Comparison of ENCODE assay signal across 26 cellular contexts in genomic region chr11:7486731-7487130, GRCh38. TPM values are rescaled to one million over a fixed set of nuclear protein-coding genes. Genes with fewer than 3 reads are reported as not detected.
DNase-seq lines count a peak whose midpoint lies in the region; ATAC-seq and TF ChIP-seq lines count a peak whose summit lies in the region.
"Had no signal": no experiment of that assay in that cellular context is flagged by ENCODE, and none has a peak within 500 bp of the region (broad histone marks: within the 10 kb centered on the region; RNA-seq: fewer than 3 reads in every experiment).

No MANE protein-coding gene starts in this region.

- H3K27me3 ChIP-seq in mesenchymal stem cell (ENCODE audit: control insufficient read depth in 1 of 2, insufficient read depth in 1 of 2, low read length in 2 of 2), result no peaks in the 10 kb centered on the region
- H3K27me3 ChIP-seq in testis, result no peaks in the 10 kb centered on the region
- 0 out of 2 replicates have a peak, but pooled peaks cover 3% of the 10 kb centered on the region for H3K27me3 ChIP-seq in SJCRH30
- H3K27me3 ChIP-seq: colonic mucosa had no signal

- no peak overlapping the region for H3K4ac ChIP-seq in mesenchymal stem cell (ENCODE audit: low read depth in 1 of 2, low read length in 2 of 2)

- H3K9me3 ChIP-seq in mesenchymal stem cell (ENCODE audit: control insufficient read depth, low read length), result no peaks in the 10 kb centered on the region
- no peaks in the 10 kb centered on the region for H3K9me3 ChIP-seq in testis
- no peaks in the 10 kb centered on the region for H3K9me3 ChIP-seq in SJCRH30 (replicated peaks)
- H3K9me3 ChIP-seq: colonic mucosa, prostate gland had no signal

- H3K27ac ChIP-seq in mesenchymal stem cell (ENCODE audit: low read length, poor library complexity, severe bottlenecking) (no peak overlapping the region), testis (no peak overlapping the region), SJCRH30 (no peak overlapping the region)
- H3K27ac ChIP-seq: colonic mucosa, prostate gland, VCaP had no signal

- no peak overlapping the region for H2AFZ ChIP-seq in mesenchymal stem cell (ENCODE audit: low read depth, low read length)

- H2BK120ac ChIP-seq in mesenchymal stem cell (ENCODE audit: low read depth, low read length), result no peak overlapping the region

- H3K4me2 ChIP-seq in mesenchymal stem cell (ENCODE audit: low read length, poor library complexity, severe bottlenecking), result no peak overlapping the region

- no peak overlapping the region for H2BK12ac ChIP-seq in mesenchymal stem cell (ENCODE audit: low read length in 2 of 2)

- peaks cover 0 to 23% of the 10 kb centered on the region in 2 experiments for H3K36me3 ChIP-seq in mesenchymal stem cell (ENCODE audit: control insufficient read depth in 1 of 2, insufficient read depth in 2 of 2, low read depth in 1 of 2, low read length in 2 of 2)
- H3K36me3 ChIP-seq in testis (ENCODE audit: low read depth, missing control alignments), result no peaks in the 10 kb centered on the region
- no peaks in the 10 kb centered on the region for H3K36me3 ChIP-seq in SJCRH30
- H3K36me3 ChIP-seq: colonic mucosa, prostate gland had no signal

- TF ChIP-seq POLR2A in testis (IDR thresholded peaks at IDR 0.05), result no peak

- H3K4me3 ChIP-seq in mesenchymal stem cell (ENCODE audit: insufficient read depth in 1 of 2, low read depth in 1 of 2, low read length in 2 of 2) (peak overlapping the region in 1 of 2 experiments; percentile 88), testis (no peak overlapping the region), SJCRH30 (no peak overlapping the region)
- H3K4me3 ChIP-seq: colonic mucosa, lung had no signal

- peak overlapping the region; percentile 87 for H3K9ac ChIP-seq in mesenchymal stem cell (ENCODE audit: low read length)

- no peak overlapping the region for H3K18ac ChIP-seq in mesenchymal stem cell (ENCODE audit: low read depth in 1 of 2, low read length in 2 of 2)

- TF ChIP-seq CTCF in testis (IDR thresholded peaks at IDR 0.05), result no peak

- ATAC-seq in HG03159 (IDR thresholded peaks at IDR 0.05; ENCODE audit: unreplicated experiment), result no peak
- ATAC-seq: naive thymus-derived CD8-positive, alpha-beta T cell; stimulated activated effector memory CD8-positive, alpha-beta T cell treated with anti-CD3 and anti-CD28 coated beads, Interleukin-12 subunit alpha, Interleukin-12 subunit beta, amount 100 ng/mL, for 72 hours had no signal

- 80% methylated on average over 6 of the region's 6 CpGs for WGBS in mesenchymal stem cell
- WGBS in testis, 2 donors, result 51 to 59% methylated on average over 6 of the region's 6 CpGs

- H3K4me1 ChIP-seq in mesenchymal stem cell (ENCODE audit: control insufficient read depth, insufficient read depth, low read depth, low read length) (no peaks in the 10 kb centered on the region), testis (peaks cover 3% of the 10 kb centered on the region), SJCRH30 (no peaks in the 10 kb centered on the region)
- H3K4me1 ChIP-seq: colonic mucosa had no signal

- no peak overlapping the region for H3K23ac ChIP-seq in mesenchymal stem cell (ENCODE audit: low read length in 2 of 2)

- intact Hi-C loops in testis (cut with DNase I; ENCODE audit: low total_unique reads), result no loop called here

- no peak overlapping the region for H3K14ac ChIP-seq in mesenchymal stem cell (ENCODE audit: low read length in 2 of 2)

- H2AK5ac ChIP-seq in mesenchymal stem cell (ENCODE audit: low read length, severe bottlenecking), result no peak overlapping the region

- no peak overlapping the region for H4K8ac ChIP-seq in mesenchymal stem cell (ENCODE audit: low read length)

- no peak overlapping the region for H4K91ac ChIP-seq in mesenchymal stem cell (ENCODE audit: low read length)

- no peak overlapping the region for H2BK5ac ChIP-seq in mesenchymal stem cell (ENCODE audit: low read depth, low read length, poor library complexity, severe bottlenecking)

- H2BK15ac ChIP-seq in mesenchymal stem cell (ENCODE audit: low read depth, poor library complexity, severe bottlenecking), result no peak overlapping the region

- H3K79me1 ChIP-seq in mesenchymal stem cell (replicated peaks; ENCODE audit: low read length, poor library complexity, severe bottlenecking), result no peaks in the 10 kb centered on the region

- peak; percentile 24 for DNase-seq in GM03348 (ENCODE audit: low spot score)
- DNase-seq in fibroblast of gingiva (ENCODE audit: low read depth), result peak; percentile 37
- DNase-seq in mesenchymal stem cell, result no peak
- peak; percentile 33 for DNase-seq in testis
- no peak for DNase-seq in DMS153 treated with DMSO at 0.1 percent for 48 hours (lab: John Stamatoyannopoulos, UW; ENCODE audit: unreplicated experiment)
- no peak for DNase-seq in SJCRH30
- no peak for DNase-seq in kidney tubule cell (ENCODE audit: low spot score)
- DNase-seq: activated CD4-positive, alpha-beta memory T cell treated with anti-CD3 and anti-CD28 coated beads for 36 hours; activated naive CD4-positive, alpha-beta T cell treated with Interleukin-2 at 50 U/mL for 16 hours; AML-193; aorta; colonic mucosa; COR-L47; KBM-7; naive thymus-derived CD8-positive, alpha-beta T cell; NCI-H2081; NCI-H524 treated with DMSO at 0.1 percent for 48 hours; stimulated activated CD4-positive, alpha-beta T cell treated with anti-CD3 and anti-CD28 coated beads, Interleukin-15, amount 100 ng/mL, for 24 hours; T-helper 1 cell had no signal

RNA-seq across cellular contexts. Expression of gene OLFML1, which starts 1.4 kb away (rescaled TPM):
- polyA plus RNA-seq in mesenchymal stem cell (2013, experiment 1 of 2), result 1.3 TPM
- polyA plus RNA-seq in mesenchymal stem cell (2013, experiment 2 of 2), result 1.2 TPM
- total RNA-seq in testis, result 1 to 10 TPM; 2.9 to 3.0 TPM
- 15.3 TPM for polyA plus RNA-seq in testis (ENCODE audit: insufficient read depth, low read depth, low replicate concordance)
- not detected in 2 replicates for total RNA-seq in SJCRH30 (2014; rRNA removed; shearing (Covaris generic))
- total RNA-seq: activated CD4-positive, alpha-beta memory T cell treated with anti-CD3 and anti-CD28 coated beads for 36 hours; endothelial cell of umbilical vein; glomerular endothelial cell; naive thymus-derived CD8-positive, alpha-beta T cell had no signal
- polyA plus RNA-seq: endothelial cell of umbilical vein had no signal

RNA-seq across cellular contexts. Expression of gene PPFIBP2, which starts 27.1 kb away (rescaled TPM):
- 8.9 TPM for polyA plus RNA-seq in mesenchymal stem cell (2013, experiment 1 of 2)
- polyA plus RNA-seq in mesenchymal stem cell (2013, experiment 2 of 2), result 9.6 TPM
- 100 to 1,000 TPM in 1 of 2 donors, 10 to 100 TPM in 1; 70.5 to 104 TPM for total RNA-seq in testis
- 105 TPM for polyA plus RNA-seq in testis (ENCODE audit: insufficient read depth, low read depth, low replicate concordance)
- 3.9 and 4.5 TPM in 2 replicates for total RNA-seq in SJCRH30 (2014; rRNA removed; shearing (Covaris generic))

Comparison
In these comparisons a context has a peak if more than half of its experiments do, and no peak if none do; other contexts are left out.
1. DNase-seq: peak in GM03348 (single experiment), fibroblast of gingiva (single experiment) and testis (single experiment); none in mesenchymal stem cell (single experiment), DMS153 treated with DMSO at 0.1 percent for 48 hours (single experiment), SJCRH30 (0 of 2) and kidney tubule cell (single experiment).
2. RNA of gene PPFIBP2, which starts 27.1 kb away (total RNA-seq): 70.5 to 104 TPM in testis; 3.9 to 4.5 TPM in SJCRH30; every median in the first group is over 10 times any median in the second.